In genomic region chr5:8628521-8628920, GRCh38 we compare ENCODE assay signal across 26 cellular contexts.
DNase-seq lines count a peak whose midpoint lies in the region; ATAC-seq, FAIRE-seq and TF ChIP-seq lines count a peak whose summit lies in the region.
"Had no signal": no experiment of that assay in that cellular context is flagged by ENCODE, and none has a peak within 500 bp of the region (broad histone marks: within the 10 kb centered on the region; RNA-seq: fewer than 3 reads in every experiment).

No MANE protein-coding gene starts in this region.

- H2AFZ ChIP-seq in H1 (ENCODE audit: low read length): peak overlapping the region; percentile 23; the same call in 1 of the 2 replicates
- H2AFZ ChIP-seq: neural progenitor cell had no signal

- no peaks in the 10 kb centered on the region for H3K4me1 ChIP-seq in H1 (replicated peaks in 1 of 4; ENCODE audit: control insufficient read depth in 3 of 4, insufficient read depth in 4 of 4, low read length in 3 of 4)
- no peaks in the 10 kb centered on the region for H3K4me1 ChIP-seq in right lobe of liver
- H3K4me1 ChIP-seq: gastrocnemius medialis, lower lobe of right lung, neural progenitor cell, psoas muscle, suprapubic skin had no signal

- H4K5ac ChIP-seq in H1 (ENCODE audit: insufficient read length, low read depth, low read length): no peak overlapping the region

- no peak overlapping the region for H2BK12ac ChIP-seq in H1 (ENCODE audit: low read depth, low read length)

- no peaks in the 10 kb centered on the region for H3K27me3 ChIP-seq in H1 (replicated peaks in 1 of 4; ENCODE audit: control insufficient read depth in 3 of 4, extremely low read depth in 1 of 4, insufficient read depth in 3 of 4, low read length in 3 of 4)
- H3K27me3 ChIP-seq in right lobe of liver: no peaks in the 10 kb centered on the region
- H3K27me3 ChIP-seq: gastrocnemius medialis, neural progenitor cell, SJSA1, suprapubic skin had no signal

- H3K4me2 ChIP-seq in H1 (ENCODE audit: insufficient read depth in 1 of 2, low read depth in 2 of 2, low read length in 2 of 2): no peak overlapping the region
- H3K4me2 ChIP-seq: neural progenitor cell had no signal

- ATAC-seq in right lobe of liver (no peak), GM21723 (IDR thresholded peaks at IDR 0.05; ENCODE audit: unreplicated experiment) (no peak)
- ATAC-seq: activated CD8-positive, alpha-beta memory T cell treated with anti-CD3 and anti-CD28 coated beads, Interleukin-2, amount 10 ng/mL, durations not matched to agents 7 days and 5 days; gastrocnemius medialis; lower lobe of right lung; Panc1; psoas muscle; stimulated activated memory B cell treated with anti-CD40 and anti-IgM and Interleukin-4, amounts not matched to agents 10 μg/mL and 1 μg/mL and 100 μg/mL, for 72 hours had no signal

- H3K27ac ChIP-seq in H1 (ENCODE audit: low read depth, low read length) (no peak overlapping the region), right lobe of liver (no peak overlapping the region)
- H3K27ac ChIP-seq: gastrocnemius medialis, lower lobe of right lung, neural progenitor cell, psoas muscle, SJSA1, suprapubic skin had no signal

- no peak overlapping the region for H3K18ac ChIP-seq in H1 (ENCODE audit: extremely low read depth, low read length)

- DNase-seq in DMS79 (lab: John Stamatoyannopoulos, UW) (peak; percentile 44), NCI-H1436 treated with DMSO at 0.1 percent for 48 hours (lab: John Stamatoyannopoulos, UW) (peak; percentile 77), NCI-H345 treated with DMSO at 0.1 percent for 48 hours (lab: John Stamatoyannopoulos, UW; ENCODE audit: unreplicated experiment) (peak; percentile 87), H1 (ENCODE audit: low read depth in 1 of 2, low spot score in 2 of 2) (no peak), right lobe of liver (no peak), occipital lobe (lab: John Stamatoyannopoulos, UW) (no peak), GM13977 (ENCODE audit: low spot score) (no peak)
- DNase-seq: activated CD4-positive, alpha-beta T cell treated with anti-CD3 and anti-CD28 coated beads, Interleukin-2, amount 10 ng/mL, durations not matched to agents 24 days and 14 days; activated CD8-positive, alpha-beta memory T cell treated with anti-CD3 and anti-CD28 coated beads, Interleukin-2, amount 10 ng/mL, durations not matched to agents 7 days and 5 days; cerebellar nuclear complex; effector CD4-positive, alpha-beta T cell; gastrocnemius medialis; GF-D8; islet precursor cell; lower lobe of right lung; psoas muscle; stimulated activated CD4-positive, alpha-beta T cell treated with anti-CD3 and anti-CD28 coated beads, Interleukin-1b, Interleukin-23, amount 100 ng/mL, for 48 hours had no signal

- no peak overlapping the region for H3K14ac ChIP-seq in H1 (ENCODE audit: insufficient read length)

- no peak overlapping the region for H2BK20ac ChIP-seq in H1 (ENCODE audit: low read length)

- H3K4me3 ChIP-seq in H1 (ENCODE audit: extremely low read depth in 1 of 4, insufficient read depth in 2 of 4, low read depth in 3 of 4, low read length in 4 of 4) (no peak overlapping the region), right lobe of liver (no peak overlapping the region)
- H3K4me3 ChIP-seq: gastrocnemius medialis, lower lobe of right lung, neural progenitor cell, psoas muscle, SJSA1, suprapubic skin had no signal

- H3K79me1 ChIP-seq in H1 (ENCODE audit: low read depth, low read length): no peaks in the 10 kb centered on the region

- POLR2A ChIA-PET in H1 (lab: Charles Lee; ENCODE audit: partially characterized antibody): no interaction called here

- H3K9me3 ChIP-seq in H1 (ENCODE audit: insufficient read depth in 2 of 2, low read depth in 1 of 2, low read length in 1 of 2) (no peaks in the 10 kb centered on the region), right lobe of liver (no peaks in the 10 kb centered on the region)
- H3K9me3 ChIP-seq: gastrocnemius medialis, lower lobe of right lung, SJSA1, suprapubic skin had no signal

- no peak overlapping the region for H2AK5ac ChIP-seq in H1 (ENCODE audit: low read depth, low read length)

- H3K56ac ChIP-seq in H1 (replicated peaks; ENCODE audit: insufficient read length, low read depth, low read length): no peak overlapping the region

- no peak for TF ChIP-seq EP300 in H1 (IDR thresholded peaks at IDR 0.05; ENCODE audit: borderline replicate concordance in 1 of 2, low read depth in 2 of 2, low read length in 2 of 2)

- no peak overlapping the region for H3K23ac ChIP-seq in H1 (ENCODE audit: insufficient read length)

- no peaks in the 10 kb centered on the region for H3K79me2 ChIP-seq in H1 (ENCODE audit: control insufficient read depth in 1 of 2, insufficient read depth in 2 of 2, low read length in 2 of 2)

- no peak for TF ChIP-seq RAD21 in H1 (IDR thresholded peaks at IDR 0.05 in 1 of 2, conservative IDR thresholded peaks at IDR 0.05 in 1 of 2; ENCODE audit: low read depth in 2 of 2, low read length in 2 of 2)

- TF ChIP-seq POLR2A in H1 (IDR thresholded peaks at IDR 0.05; ENCODE audit: control extremely low read depth in 1 of 2, low read depth in 2 of 2, low read length in 2 of 2): no peak
- no peak for TF ChIP-seq POLR2A in right lobe of liver (IDR thresholded peaks at IDR 0.05)

- intact Hi-C loops in right lobe of liver (cut with DNase I): no loop called here

- H3K23me2 ChIP-seq in H1 (ENCODE audit: low read depth, low read length): no peaks in the 10 kb centered on the region

- in situ Hi-C loops in GM13977 (cut with MboI; ENCODE audit: low pct_unique_long_range_greater_than_20kb, low sequenced_read_pairs, unreplicated experiment): no loop called here

- H2BK120ac ChIP-seq in H1 (replicated peaks; ENCODE audit: low read depth, low read length): no peak overlapping the region

- no peak overlapping the region for H2BK5ac ChIP-seq in H1 (ENCODE audit: low read depth, low read length)

- H2BK15ac ChIP-seq in H1 (ENCODE audit: low read length): no peak overlapping the region

- H4K20me1 ChIP-seq in H1 (replicated peaks in 1 of 2; ENCODE audit: control insufficient read depth in 1 of 2, insufficient read depth in 2 of 2, low read length in 2 of 2): no peaks in the 10 kb centered on the region

- no peaks in the 10 kb centered on the region for H3K36me3 ChIP-seq in H1 (ENCODE audit: control insufficient read depth in 2 of 4, insufficient read depth in 4 of 4, low read length in 3 of 4)
- H3K36me3 ChIP-seq in right lobe of liver: no peaks in the 10 kb centered on the region
- H3K36me3 ChIP-seq: gastrocnemius medialis, lower lobe of right lung, neural progenitor cell, SJSA1, suprapubic skin had no signal

- H3K9ac ChIP-seq in H1 (replicated peaks in 1 of 4; ENCODE audit: extremely low read depth in 1 of 4, low read depth in 3 of 4, low read length in 3 of 4): no peak overlapping the region
- H3K9ac ChIP-seq: neural progenitor cell had no signal

- no peak for FAIRE-seq in H1 (lab: Jason Lieb, UNC)
- FAIRE-seq: astrocyte, D721Med, urothelium cell line had no signal

- TF ChIP-seq CTCF in H1 (IDR thresholded peaks at IDR 0.05; ENCODE audit: control extremely low read depth in 1 of 3, insufficient read depth in 1 of 3, low read depth in 1 of 3, low read length in 3 of 3) (no peak), right lobe of liver (IDR thresholded peaks at IDR 0.05) (no peak), GM13977 (IDR thresholded peaks at IDR 0.05; ENCODE audit: extremely low read depth, insufficient read depth, missing control alignments) (no peak)

- no peak overlapping the region for H3K4ac ChIP-seq in H1 (replicated peaks; ENCODE audit: insufficient read length, low read depth, low read length)

- WGBS in H1 (ENCODE audit: extremely low coverage in 1 of 2, insufficient coverage in 1 of 2, insufficient read length in 1 of 2, insufficient replicate concordance in 2 of 2, low coverage in 1 of 2, low lambda C conversion rate in 2 of 2, missing lambda C conversion rate in 1 of 2), 2 experiments: 79% methylated on average over 5 of the region's 5 CpGs; no CpG with 5 or more reads in 1 of the 2 experiments
- WGBS in right lobe of liver (ENCODE audit: insufficient coverage, low coverage, low lambda C conversion rate, missing lambda C conversion rate): 51% methylated on average over 5 of the region's 5 CpGs

- no peak overlapping the region for H4K8ac ChIP-seq in H1 (ENCODE audit: extremely low read depth, insufficient read depth, low read length)

- CTCF ChIA-PET in H1 (lab: Charles Lee; ENCODE audit: partially characterized antibody): interaction anchor here (0.8 kb wide), 1 partner anchor 941 kb away, joined by 3 read pairs; no protein-coding TSS in a partner anchor

- H4K91ac ChIP-seq in H1 (replicated peaks; ENCODE audit: insufficient read length, low read length): no peak overlapping the region

TF ChIP-seq in H1, 55 proteins besides CTCF, POLR2A, EP300 and RAD21:
- TF ChIP-seq SP2 (IDR thresholded peaks at IDR 0.05; ENCODE audit: low read length) (no peak), SRF (IDR thresholded peaks at IDR 0.05; ENCODE audit: low read depth, low read length) (no peak)

Comparison
In these comparisons a context has a peak if more than half of its experiments do, and no peak if none do; other contexts are left out.
1. DNase-seq: peak in DMS79 (single experiment), NCI-H1436 treated with DMSO at 0.1 percent for 48 hours (single experiment) and NCI-H345 treated with DMSO at 0.1 percent for 48 hours (single experiment); none in H1 (0 of 2), right lobe of liver (0 of 3), occipital lobe (single experiment) and GM13977 (single experiment).